ENCODE assay signal across 9 cellular contexts in the genomic region with DNA sequence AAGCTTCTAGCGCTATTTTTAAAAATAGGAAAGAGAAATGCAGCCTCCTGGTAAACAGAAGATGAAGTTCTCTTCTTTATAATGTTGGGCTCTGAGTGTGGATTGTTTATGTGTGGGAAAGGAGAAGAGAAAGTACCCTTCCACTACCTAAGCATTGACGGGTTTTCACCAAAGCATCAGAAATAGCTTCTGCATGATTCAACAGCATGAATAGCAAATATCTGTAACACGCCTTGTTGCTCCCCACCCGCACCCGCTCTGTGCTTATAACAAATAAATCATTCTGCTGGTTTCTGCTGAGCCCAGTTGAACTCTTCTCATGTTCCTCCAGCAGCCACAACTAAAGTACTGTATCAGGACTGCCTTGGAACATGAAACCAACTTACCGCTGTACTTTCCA. TPM values are rescaled to one million over a fixed set of nuclear protein-coding genes. Genes with fewer than 3 reads are reported as not detected.
DNase-seq lines count a peak whose midpoint lies in the region; ATAC-seq and TF ChIP-seq lines count a peak whose summit lies in the region.
"Had no signal": no experiment of that assay in that cellular context is flagged by ENCODE, and none has a peak within 500 bp of the region (broad histone marks: within the 10 kb centered on the region; RNA-seq: fewer than 3 reads in every experiment).

No MANE protein-coding gene starts in this region.

- DNase-seq in LHCN-M2 (ENCODE audit: low read depth) (peak; percentile 63), medulla oblongata (ENCODE audit: extremely low spot score) (peak; percentile 57), HFFc6 (no peak), NCI-H774 (lab: John Stamatoyannopoulos, UW) (no peak), epidermal melanocyte (ENCODE audit: insufficient read length, low spot score) (no peak)
- no peak for DNase-seq in activated CD8-positive, alpha-beta memory T cell treated with anti-CD3 and anti-CD28 coated beads, Interleukin-2, amount 50 U/mL, for 4 hours
- DNase-seq: ovary had no signal

- H3K27me3 Mint-ChIP-seq in HFFc6 (ENCODE audit: insufficient read depth) = peaks cover 5% of the 10 kb centered on the region

- H3K9me3 Mint-ChIP-seq in HFFc6 = no peaks in the 10 kb centered on the region

- no peaks in the 10 kb centered on the region for H3K4me1 Mint-ChIP-seq in HFFc6 (ENCODE audit: low read depth)

- peak; percentile 93 for ATAC-seq in GM18505 (IDR thresholded peaks at IDR 0.05; ENCODE audit: unreplicated experiment)
- peak; percentile 86 for ATAC-seq in GM21825 (IDR thresholded peaks at IDR 0.05; ENCODE audit: unreplicated experiment)

- TF ChIP-seq POLR2A in GM18505 (IDR thresholded peaks at IDR 0.05; ENCODE audit: borderline replicate concordance, extremely low read depth, insufficient read depth, insufficient read length) = no peak

- TF ChIP-seq CTCF in HFFc6 (IDR thresholded peaks at IDR 0.05) = no peak

- H3K36me3 Mint-ChIP-seq in HFFc6 (ENCODE audit: low read depth) = no peaks in the 10 kb centered on the region

- no peak overlapping the region for H3K27ac Mint-ChIP-seq in HFFc6

- H3K4me3 Mint-ChIP-seq in HFFc6 = no peak overlapping the region

RNA-seq across cellular contexts. Expression of a gene that starts 20.7 kb away (rescaled TPM):
- 1.2 and 2.1 TPM in 2 replicates for total RNA-seq in LHCN-M2 (2014; rRNA removed)
- polyA plus RNA-seq in LHCN-M2 (2012) = 0.09 TPM
- under 1 TPM in 1 of 6 experiments, not detected in 5; 0.07 TPM for total RNA-seq in HFFc6 (2021; fragmentation: NEBNext Ultra II Directional; extraction: Animal tissue kit (Norgen Biotek cat#: 25700))

Comparison
In these comparisons a context has a peak if more than half of its experiments do, and no peak if none do; other contexts are left out.
1. DNase-seq: peak in LHCN-M2 (single experiment) and medulla oblongata (single experiment); none in HFFc6 (single experiment), NCI-H774 (single experiment), epidermal melanocyte (single experiment) and activated CD8-positive, alpha-beta memory T cell treated with anti-CD3 and anti-CD28 coated beads, Interleukin-2, amount 50 U/mL, for 4 hours (single experiment).